In the genomic region with DNA sequence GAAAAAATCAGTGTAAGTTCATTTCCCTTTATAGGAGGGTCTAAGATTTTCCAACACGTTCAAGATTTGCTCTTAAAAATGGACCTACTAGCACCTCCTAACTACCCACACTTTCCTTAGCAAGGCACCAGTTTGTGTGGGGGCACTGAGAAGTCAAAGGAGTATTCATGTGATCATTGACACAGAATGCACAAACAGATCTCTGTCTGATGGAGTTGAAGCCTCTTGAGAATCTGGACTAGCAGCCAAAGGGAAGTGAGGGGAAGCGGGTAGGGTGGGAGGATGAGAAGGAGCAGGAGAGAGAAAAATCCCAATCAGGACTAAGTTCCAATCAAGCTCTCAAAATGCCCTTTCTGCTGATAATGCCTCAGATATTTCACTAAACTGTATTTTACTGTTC, we compare ENCODE assay signal across 17 cellular contexts. TPM values are rescaled to one million over a fixed set of nuclear protein-coding genes. Genes with fewer than 3 reads are reported as not detected.
DNase-seq lines count a peak whose midpoint lies in the region; ATAC-seq and TF ChIP-seq lines count a peak whose summit lies in the region.
"Had no signal": no experiment of that assay in that cellular context is flagged by ENCODE, and none has a peak within 500 bp of the region (broad histone marks: within the 10 kb centered on the region; RNA-seq: fewer than 3 reads in every experiment).

No MANE protein-coding gene starts in this region.

- CTCF ChIA-PET in HEK293 (lab: Yijun Ruan, JAX) = interaction anchor here (1.1 kb wide), 1 partner anchor 207 kb away, joined by 3 read pairs; no protein-coding TSS in a partner anchor

- H3K36me3 Mint-ChIP-seq in mesothelial cell of epicardium (peaks cover 2% of the 10 kb centered on the region), type B pancreatic cell (peaks cover 3% of the 10 kb centered on the region)

- ATAC-seq in GM21367 (IDR thresholded peaks at IDR 0.05; ENCODE audit: unreplicated experiment) = no peak
- ATAC-seq: HCT116 had no signal

- peaks cover 31% of the 10 kb centered on the region for H3K4me1 Mint-ChIP-seq in mesothelial cell of epicardium
- peaks cover 23% of the 10 kb centered on the region for H3K4me1 Mint-ChIP-seq in type B pancreatic cell (ENCODE audit: unreplicated experiment)

- H3K27me3 Mint-ChIP-seq in mesothelial cell of epicardium (ENCODE audit: low read depth) = no peaks in the 10 kb centered on the region
- no peaks in the 10 kb centered on the region for H3K27me3 Mint-ChIP-seq in type B pancreatic cell

- H3K4me3 ChIP-seq in BLaER1 (no peak overlapping the region), HEK293 (ENCODE audit: low read depth, low read length) (no peak overlapping the region)
- H3K4me3 ChIP-seq: esophagus squamous epithelium had no signal

- H3K4me3 Mint-ChIP-seq in mesothelial cell of epicardium = no peak overlapping the region
- H3K4me3 Mint-ChIP-seq in type B pancreatic cell = no peak overlapping the region

- H3K27ac ChIP-seq in BLaER1 = no peak overlapping the region
- H3K27ac ChIP-seq in HEK293 (ENCODE audit: extremely low read depth, low read depth, low read length) = no peak overlapping the region
- H3K27ac ChIP-seq in cingulate gyrus (ENCODE audit: low read depth, low read length) = peak overlapping the region; percentile 60

- POLR2A ChIA-PET in HEK293 (lab: Yijun Ruan, JAX) = no interaction called here

- H3K4me2 ChIP-seq in BLaER1 = peak overlapping the region; percentile 8; the same call in 1 of the 2 replicates

- DNase-seq in mesothelial cell of epicardium (ENCODE audit: low spot score in 2 of 2, unreplicated experiment in 2 of 2) (no peak), type B pancreatic cell (ENCODE audit: extremely low spot score, unreplicated experiment) (no peak), NOMO-1 treated with DMSO at 0.1 percent for 48 hours (lab: John Stamatoyannopoulos, UW; ENCODE audit: unreplicated experiment) (no peak)
- no peak for DNase-seq in stimulated activated naive CD4-positive, alpha-beta T cell (lab: John Stamatoyannopoulos, UW)
- DNase-seq: activated CD4-positive, CD25-positive, alpha-beta regulatory T cell treated with anti-CD3 and anti-CD28 coated beads, Interleukin-2, amount 50 U/mL, for 72 hours; activated T-cell treated with anti-CD3 and anti-CD28 coated beads, Interleukin-2, amount 50 U/mL, for 1 hour; DMS79; esophagus squamous epithelium; Kasumi-1; NCI-H187; NCI-H69 had no signal

- peaks cover 90% of the 10 kb centered on the region for H4K20me1 ChIP-seq in BLaER1

- H3K4me1 ChIP-seq in BLaER1 (peaks cover 59% of the 10 kb centered on the region), HEK293 (ENCODE audit: control insufficient read depth, insufficient read depth, low read length) (peaks cover 19% of the 10 kb centered on the region)

- H3K9me3 ChIP-seq in BLaER1 = no peaks in the 10 kb centered on the region
- no peaks in the 10 kb centered on the region for H3K9me3 ChIP-seq in HEK293 (ENCODE audit: control insufficient read depth, insufficient read depth, low read depth, low read length)
- H3K9me3 ChIP-seq: esophagus squamous epithelium had no signal

- no peak overlapping the region for H3K9ac ChIP-seq in BLaER1

- H3K36me3 ChIP-seq in BLaER1 = peaks cover 29% of the 10 kb centered on the region
- H3K36me3 ChIP-seq in HEK293 (ENCODE audit: control insufficient read depth in 2 of 2, insufficient read depth in 1 of 2, low read length in 2 of 2) = peaks cover 3 to 8% of the 10 kb centered on the region in 2 experiments; a peak in 2 of 3 replicates

- H3K27ac Mint-ChIP-seq in mesothelial cell of epicardium (peak overlapping the region; percentile 83), type B pancreatic cell (no peak overlapping the region)

- no peaks in the 10 kb centered on the region for H3K9me3 Mint-ChIP-seq in mesothelial cell of epicardium
- no peaks in the 10 kb centered on the region for H3K9me3 Mint-ChIP-seq in type B pancreatic cell
- H3K9me3 Mint-ChIP-seq: T-helper 1 cell treated with Interleukin-12 subunit alpha and Interleukin-12 subunit beta and Interleukin-4 antibody, amounts not matched to agents 30 μg/mL and 1 μg/mL, for 36 hours had no signal

- H3K27me3 ChIP-seq in BLaER1 = peaks cover 4% of the 10 kb centered on the region

- no peak for TF ChIP-seq CTCF in HEK293 (tag by site-specific recombination; IDR thresholded peaks at IDR 0.05)
- TF ChIP-seq CTCF in mesothelial cell of epicardium (IDR thresholded peaks at IDR 0.05; ENCODE audit: unreplicated experiment) = no peak
- TF ChIP-seq CTCF in type B pancreatic cell (conservative IDR thresholded peaks at IDR 0.05) = no peak

TF ChIP-seq in HEK293, 187 proteins besides CTCF, POLR2A, EP300 and RAD21:
- TF ChIP-seq ZBTB17 (tag by site-specific recombination; IDR thresholded peaks at IDR 0.05) = peak; percentile 47
- no peak for TF ChIP-seq ZNF362 (tag by site-specific recombination; IDR thresholded peaks at IDR 0.05)

RNA-seq across cellular contexts. Expression of gene MMS19, which starts 4.1 kb away (rescaled TPM):
- total RNA-seq in mesothelial cell of epicardium (82.5 to 88.1 TPM (median 84.9 TPM) in 3 replicates), type B pancreatic cell (ENCODE audit: low replicate concordance) (85.9 and 94.8 TPM in 2 replicates)

RNA-seq across cellular contexts. Expression of gene UBTD1, which starts 4.6 kb away (rescaled TPM):
- total RNA-seq in mesothelial cell of epicardium (9.1 to 9.4 TPM (median 9.4 TPM) in 3 replicates), type B pancreatic cell (ENCODE audit: low replicate concordance) (11.6 and 16.1 TPM in 2 replicates)

RNA-seq across cellular contexts. Expression of gene ZDHHC16, which starts 48.2 kb away (rescaled TPM):
- 36.9 to 41.4 TPM (median 39.7 TPM) in 3 replicates for total RNA-seq in mesothelial cell of epicardium
- total RNA-seq in type B pancreatic cell (ENCODE audit: low replicate concordance) = 50.7 and 53.7 TPM in 2 replicates

RNA-seq across cellular contexts. Expression of gene EXOSC1, which starts 48.3 kb away (rescaled TPM):
- 28.2 to 31.2 TPM (median 30.6 TPM) in 3 replicates for total RNA-seq in mesothelial cell of epicardium
- 34.8 and 36.1 TPM in 2 replicates for total RNA-seq in type B pancreatic cell (ENCODE audit: low replicate concordance)
